In genomic region chr2:166328147-166328546, GRCh38 we compare ENCODE assay signal across 9 cellular contexts. TPM values are rescaled to one million over a fixed set of nuclear protein-coding genes. Genes with fewer than 3 reads are reported as not detected.
"Had no signal": no experiment of that assay in that cellular context is flagged by ENCODE, and none has a peak within 500 bp of the region (broad histone marks: within the 10 kb centered on the region; RNA-seq: fewer than 3 reads in every experiment).

No MANE protein-coding gene starts in this region.

- ATAC-seq: GM12878 had no signal

- FAIRE-seq: G401.6, GM12878, GM12891, GM12892, GM18507, GM19239 had no signal

- H3K4me3 ChIP-seq: GM12878 had no signal

- DNase-seq: GDM1, GF-D8 had no signal

RNA-seq across cellular contexts. Expression of gene SCN9A, which starts 47.6 kb away (rescaled TPM):
- total RNA-seq: G401 had no signal
